ENCODE assay signal across 14 cellular contexts in the genomic region with DNA sequence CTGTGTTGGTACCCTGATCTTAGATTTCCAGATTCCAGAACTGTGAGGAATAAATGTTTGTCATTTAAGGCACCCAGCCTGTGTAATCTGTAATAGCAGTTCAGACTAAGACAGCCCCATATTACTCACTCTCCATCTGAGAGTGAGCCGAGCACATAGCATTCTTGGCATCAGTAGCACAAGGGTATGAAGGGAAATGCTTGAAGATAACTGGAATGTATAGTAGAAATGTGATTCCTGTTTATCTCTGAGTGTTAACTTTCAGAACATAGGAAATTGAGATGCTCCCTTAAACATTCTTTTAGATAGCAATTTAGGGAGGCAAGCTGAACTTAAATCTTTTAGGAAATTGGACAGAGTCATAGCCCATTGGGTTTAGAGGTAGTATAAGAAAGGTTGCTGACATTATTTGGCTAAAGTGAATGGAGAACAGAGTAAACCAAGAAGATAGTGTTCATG.
DNase-seq lines count a peak whose midpoint lies in the region; ATAC-seq and TF ChIP-seq lines count a peak whose summit lies in the region.
"Had no signal": no experiment of that assay in that cellular context is flagged by ENCODE, and none has a peak within 500 bp of the region (broad histone marks: within the 10 kb centered on the region; RNA-seq: fewer than 3 reads in every experiment).

No MANE protein-coding gene starts in this region.

- peaks cover 17 to 45% of the 10 kb centered on the region in 2 donors for H3K36me3 Mint-ChIP-seq in CD4-positive, alpha-beta memory T cell
- peaks cover 53% of the 10 kb centered on the region for H3K36me3 Mint-ChIP-seq in CD8-positive, alpha-beta T cell

- H4K20me1 ChIP-seq in osteoblast (ENCODE audit: insufficient read depth, low read length) = no peaks in the 10 kb centered on the region

- H3K4me1 ChIP-seq in CD4-positive, alpha-beta memory T cell (ENCODE audit: insufficient read depth, low read length) = peaks cover 8% of the 10 kb centered on the region
- peaks cover 29% of the 10 kb centered on the region for H3K4me1 ChIP-seq in osteoblast (ENCODE audit: insufficient read depth, low read length)
- no peaks in the 10 kb centered on the region for H3K4me1 ChIP-seq in CD8-positive, alpha-beta T cell (ENCODE audit: insufficient read depth, low read length)

- H3K4me3 ChIP-seq in CD4-positive, alpha-beta memory T cell (ENCODE audit: low read length in 2 of 2) = no peak overlapping the region
- peak overlapping the region; percentile 7 for H3K4me3 ChIP-seq in osteoblast (ENCODE audit: insufficient read depth, low read length)
- H3K4me3 ChIP-seq in CD8-positive, alpha-beta T cell (ENCODE audit: low read depth, low read length) = no peak overlapping the region
- H3K4me3 ChIP-seq: skin epidermis, upper lobe of left lung had no signal

- peaks cover 31 to 47% (median 34%) of the 10 kb centered on the region in 4 donors for H3K4me1 Mint-ChIP-seq in CD4-positive, alpha-beta memory T cell
- H3K4me1 Mint-ChIP-seq in CD8-positive, alpha-beta T cell (ENCODE audit: low read depth) = peaks cover 50% of the 10 kb centered on the region

- H3K27me3 ChIP-seq in CD4-positive, alpha-beta memory T cell (ENCODE audit: insufficient read depth, low read length) = no peaks in the 10 kb centered on the region
- H3K27me3 ChIP-seq in osteoblast (ENCODE audit: insufficient read depth, low read length) = no peaks in the 10 kb centered on the region
- H3K27me3 ChIP-seq in CD8-positive, alpha-beta T cell (ENCODE audit: insufficient read depth, low read length) = no peaks in the 10 kb centered on the region
- H3K27me3 ChIP-seq: upper lobe of left lung had no signal

- no peaks in the 10 kb centered on the region for H3K9me3 Mint-ChIP-seq in CD4-positive, alpha-beta memory T cell
- H3K9me3 Mint-ChIP-seq in CD8-positive, alpha-beta T cell = no peaks in the 10 kb centered on the region
- H3K9me3 Mint-ChIP-seq: dendritic cell treated with granulocyte-macrophage colony-stimulating factor and Interleukin-4, amounts not matched to agents 40 ng/mL and 50 ng/mL, for 4 days had no signal

- peak overlapping the region in 4 of 7 donors; percentile 1 to 58 (median 17) for H3K27ac Mint-ChIP-seq in CD4-positive, alpha-beta memory T cell
- H3K27ac Mint-ChIP-seq in CD8-positive, alpha-beta T cell = no peak overlapping the region
- H3K27ac Mint-ChIP-seq: dendritic cell treated with granulocyte-macrophage colony-stimulating factor and Interleukin-4, amounts not matched to agents 40 ng/mL and 50 ng/mL, for 4 days had no signal

- no peak for ATAC-seq in HG02870 (IDR thresholded peaks at IDR 0.05; ENCODE audit: unreplicated experiment)
- ATAC-seq in CD8-positive, alpha-beta T cell = no peak

- CTCF ChIA-PET in CD4-positive, alpha-beta memory T cell (lab: Charles Lee; ENCODE audit: partially characterized antibody) = no interaction called here
- CTCF ChIA-PET in CD8-positive, alpha-beta T cell (lab: Charles Lee) = no interaction called here

- no peak overlapping the region for H3K27ac ChIP-seq in CD4-positive, alpha-beta memory T cell (ENCODE audit: low read depth, low read length)
- peak overlapping the region; percentile 78 for H3K27ac ChIP-seq in osteoblast (ENCODE audit: low read depth, low read length)
- no peak overlapping the region for H3K27ac ChIP-seq in CD8-positive, alpha-beta T cell (ENCODE audit: low read depth, low read length)
- H3K27ac ChIP-seq: skin epidermis, upper lobe of left lung had no signal

- no peaks in the 10 kb centered on the region for H3K27me3 Mint-ChIP-seq in CD4-positive, alpha-beta memory T cell
- H3K27me3 Mint-ChIP-seq in CD8-positive, alpha-beta T cell (ENCODE audit: low read depth) = no peaks in the 10 kb centered on the region
- H3K27me3 Mint-ChIP-seq: dendritic cell treated with granulocyte-macrophage colony-stimulating factor and Interleukin-4, amounts not matched to agents 40 ng/mL and 50 ng/mL, for 4 days had no signal

- H3K36me3 ChIP-seq in CD4-positive, alpha-beta memory T cell (ENCODE audit: insufficient read depth, low read length) = no peaks in the 10 kb centered on the region
- H3K36me3 ChIP-seq in osteoblast (ENCODE audit: insufficient read depth, low read length) = no peaks in the 10 kb centered on the region
- H3K36me3 ChIP-seq in CD8-positive, alpha-beta T cell (ENCODE audit: insufficient read depth, low read length) = no peaks in the 10 kb centered on the region
- H3K36me3 ChIP-seq: upper lobe of left lung had no signal

- intact Hi-C loops in CD4-positive, alpha-beta memory T cell (cut with micrococcal nuclease) = no loop called here
- intact Hi-C loops in CD8-positive, alpha-beta T cell (cut with DNase I, micrococcal nuclease) = loop anchor here in 1 of 2 experiments (5.0 kb wide), 1 partner anchor 33 kb away; no protein-coding TSS in a partner anchor

- no peak for TF ChIP-seq CTCF in osteoblast (IDR thresholded peaks at IDR 0.05; ENCODE audit: extremely low read depth, low read depth, low read length)
- no peak for TF ChIP-seq CTCF in CD8-positive, alpha-beta T cell (IDR thresholded peaks at IDR 0.05)

- H3K4me2 ChIP-seq in osteoblast (ENCODE audit: insufficient read depth, low read length) = peak overlapping the region; percentile 52

- POLR2A ChIA-PET in CD4-positive, alpha-beta memory T cell (lab: Charles Lee; ENCODE audit: partially characterized antibody) = no interaction called here
- POLR2A ChIA-PET in CD8-positive, alpha-beta T cell (lab: Charles Lee) = interaction anchor here (0.6 kb wide), 1 partner anchor 16 kb away, joined by 3 read pairs; no protein-coding TSS in a partner anchor

- no peak overlapping the region for H3K4me3 Mint-ChIP-seq in CD4-positive, alpha-beta memory T cell
- no peak overlapping the region for H3K4me3 Mint-ChIP-seq in CD8-positive, alpha-beta T cell
- H3K4me3 Mint-ChIP-seq: dendritic cell treated with granulocyte-macrophage colony-stimulating factor and Interleukin-4, amounts not matched to agents 40 ng/mL and 50 ng/mL, for 4 days had no signal

- peak overlapping the region; percentile 23 for H2AFZ ChIP-seq in osteoblast (ENCODE audit: low read length)

- H3K79me2 ChIP-seq in osteoblast (ENCODE audit: insufficient read depth, low read length) = peaks cover 11% of the 10 kb centered on the region

- no peak for DNase-seq in CD4-positive, alpha-beta memory T cell
- DNase-seq in RKO (ENCODE audit: low spot score) (peak; percentile 33), dermis blood vessel endothelial cell (peak; percentile 86), osteoblast (ENCODE audit: insufficient read length, low spot score, missing footprints) (peak; percentile 73), GDM1 (lab: John Stamatoyannopoulos, UW) (no peak), SK-N-DZ (ENCODE audit: low spot score) (no peak)
- no peak for DNase-seq in CD8-positive, alpha-beta T cell
- DNase-seq: activated effector memory CD4-positive, alpha-beta T cell treated with anti-CD3 and anti-CD28 coated beads, Interleukin-2, amount 50 U/mL, for 16 hours; hypothalamus; SIG-M5; upper lobe of left lung had no signal

- H3K9me3 ChIP-seq in CD4-positive, alpha-beta memory T cell (ENCODE audit: control insufficient read depth in 1 of 2, low read length in 2 of 2) = no peaks in the 10 kb centered on the region
- H3K9me3 ChIP-seq in osteoblast (ENCODE audit: low read depth, low read length) = no peaks in the 10 kb centered on the region
- no peaks in the 10 kb centered on the region for H3K9me3 ChIP-seq in CD8-positive, alpha-beta T cell (ENCODE audit: low read length)
- H3K9me3 ChIP-seq: upper lobe of left lung had no signal

Comparison
In these comparisons a context has a peak if more than half of its experiments do, and no peak if none do; other contexts are left out.
1. DNase-seq: peak in RKO (single experiment), dermis blood vessel endothelial cell (single experiment) and osteoblast (single experiment); none in CD4-positive, alpha-beta memory T cell (0 of 5), GDM1 (single experiment), SK-N-DZ (single experiment) and CD8-positive, alpha-beta T cell (0 of 7).